Comparison of ENCODE assay signal across 20 cellular contexts in the genomic region with DNA sequence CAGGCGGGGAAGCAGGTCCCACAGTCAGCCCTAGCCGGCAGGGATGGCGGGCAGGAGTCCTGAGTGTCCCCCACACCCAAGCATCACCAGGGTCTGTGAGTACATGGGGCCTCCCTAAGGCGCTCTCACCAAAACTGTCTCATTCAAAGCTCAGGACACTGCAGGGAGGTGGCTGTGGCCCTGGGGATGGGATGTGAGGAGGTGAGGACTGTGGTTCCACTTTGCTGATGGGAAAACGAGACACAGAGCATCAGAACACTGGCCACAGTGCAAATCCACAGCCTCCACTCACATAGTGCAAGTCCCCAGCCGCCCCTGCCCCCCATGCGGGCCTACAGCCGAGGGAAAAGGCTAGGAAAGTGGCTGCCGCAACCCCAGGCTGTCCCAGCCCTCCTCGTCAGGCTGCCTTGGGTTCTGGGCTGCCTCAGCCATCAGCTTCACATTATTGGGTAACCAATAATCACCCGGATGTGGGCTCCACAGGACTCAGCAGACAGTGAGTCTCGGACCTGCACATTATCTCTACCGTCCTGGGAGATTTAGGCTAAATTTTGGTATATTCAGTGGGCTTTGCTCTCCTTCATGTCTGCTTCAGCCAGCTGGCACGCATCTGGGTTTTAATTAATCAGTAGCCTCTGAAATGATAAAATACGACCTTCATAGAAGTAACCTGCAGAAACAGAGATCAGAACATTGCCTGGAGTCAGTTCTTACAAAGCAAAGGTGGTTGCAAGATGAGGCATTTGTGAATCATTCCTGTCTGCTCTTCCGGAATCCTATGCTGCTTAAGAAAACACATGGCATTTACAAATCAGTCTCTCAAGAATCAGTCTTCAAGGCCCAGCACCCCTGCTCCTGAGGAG.
DNase-seq lines count a peak whose midpoint lies in the region; ATAC-seq and TF ChIP-seq lines count a peak whose summit lies in the region.
"Had no signal": no experiment of that assay in that cellular context is flagged by ENCODE, and none has a peak within 500 bp of the region (broad histone marks: within the 10 kb centered on the region; RNA-seq: fewer than 3 reads in every experiment).

No MANE protein-coding gene starts in this region.

- no peak for TF ChIP-seq POLR2A in uterus (IDR thresholded peaks at IDR 0.05)

- no peaks in the 10 kb centered on the region for H3K36me3 Mint-ChIP-seq in activated naive CD8-positive, alpha-beta T cell treated with anti-CD3 and anti-CD28 coated beads, Interleukin-2, amount 50 U/mL, for 24 hours (ENCODE audit: low read depth)
- no peaks in the 10 kb centered on the region for H3K36me3 Mint-ChIP-seq in activated naive CD8-positive, alpha-beta T cell treated with anti-CD3 and anti-CD28 coated beads for 36 hours

- no peak for TF ChIP-seq CTCF in RWPE2 (IDR thresholded peaks at IDR 0.05; ENCODE audit: poor library complexity, severe bottlenecking)
- TF ChIP-seq CTCF in upper lobe of right lung (IDR thresholded peaks at IDR 0.05): no peak
- TF ChIP-seq CTCF in uterus (IDR thresholded peaks at IDR 0.05): no peak

- intact Hi-C loops in upper lobe of right lung (cut with DNase I): no loop called here
- intact Hi-C loops in uterus (cut with DNase I; ENCODE audit: low total_unique reads): no loop called here

- H3K9me3 ChIP-seq in RWPE2 (ENCODE audit: severe bottlenecking): no peaks in the 10 kb centered on the region
- H3K9me3 ChIP-seq in upper lobe of right lung: no peaks in the 10 kb centered on the region
- H3K9me3 ChIP-seq in uterus: no peaks in the 10 kb centered on the region
- H3K9me3 ChIP-seq: A549, MG63 had no signal

- H3K27me3 Mint-ChIP-seq in activated naive CD8-positive, alpha-beta T cell treated with anti-CD3 and anti-CD28 coated beads, Interleukin-2, amount 50 U/mL, for 24 hours: no peaks in the 10 kb centered on the region
- peaks cover 17% of the 10 kb centered on the region for H3K27me3 Mint-ChIP-seq in activated naive CD8-positive, alpha-beta T cell treated with anti-CD3 and anti-CD28 coated beads for 36 hours

- H3K4me3 ChIP-seq in RWPE2 (ENCODE audit: severe bottlenecking) (no peak overlapping the region), upper lobe of right lung (no peak overlapping the region), uterus (no peak overlapping the region)
- H3K4me3 ChIP-seq: A549, MG63 had no signal

- H3K4me1 ChIP-seq in RWPE2 (ENCODE audit: insufficient read depth, poor library complexity, severe bottlenecking) (no peaks in the 10 kb centered on the region), upper lobe of right lung (no peaks in the 10 kb centered on the region), uterus (no peaks in the 10 kb centered on the region)
- H3K4me1 ChIP-seq: A549 had no signal

- H3K9me3 Mint-ChIP-seq in activated naive CD8-positive, alpha-beta T cell treated with anti-CD3 and anti-CD28 coated beads, Interleukin-2, amount 50 U/mL, for 24 hours: no peaks in the 10 kb centered on the region
- H3K9me3 Mint-ChIP-seq in activated naive CD8-positive, alpha-beta T cell treated with anti-CD3 and anti-CD28 coated beads for 36 hours: peaks cover 5% of the 10 kb centered on the region

- no peak overlapping the region for H3K4me3 Mint-ChIP-seq in activated naive CD8-positive, alpha-beta T cell treated with anti-CD3 and anti-CD28 coated beads, Interleukin-2, amount 50 U/mL, for 24 hours
- no peak overlapping the region for H3K4me3 Mint-ChIP-seq in activated naive CD8-positive, alpha-beta T cell treated with anti-CD3 and anti-CD28 coated beads for 36 hours

- ATAC-seq in activated naive CD8-positive, alpha-beta T cell treated with anti-CD3 and anti-CD28 coated beads, Interleukin-2, amount 50 U/mL, for 24 hours: peak; percentile 7
- ATAC-seq in RWPE2 (ENCODE audit: low read depth) (peak; percentile 73), upper lobe of right lung (peak; percentile 37)
- ATAC-seq: A549 had no signal

- DNase-seq in activated naive CD8-positive, alpha-beta T cell treated with anti-CD3 and anti-CD28 coated beads, Interleukin-2, amount 50 U/mL, for 24 hours: no peak
- DNase-seq in activated naive CD8-positive, alpha-beta T cell treated with anti-CD3 and anti-CD28 coated beads for 36 hours: no peak
- DNase-seq in RWPE2 (ENCODE audit: low spot score) (no peak), kidney tubule cell (ENCODE audit: low spot score) (peak; percentile 36), upper lobe of right lung (peak; percentile 56), DMS79 treated with DMSO at 0.1 percent for 48 hours (lab: John Stamatoyannopoulos, UW) (no peak), uterus (no peak), H4 (ENCODE audit: low spot score) (no peak)
- DNase-seq: COR-L47; DMS53; KG1; MG63; NCI-H1092 treated with DMSO at 0.1 percent for 48 hours; NCI-H1694 treated with DMSO at 0.1 percent for 48 hours; NCI-H345; NCI-H69; NK-92 treated with Interleukin-12 subunit alpha and Interleukin-12 subunit beta, amount 100 ng/mL, for 24 hours; SIG-M5 had no signal

- H3K4me1 Mint-ChIP-seq in activated naive CD8-positive, alpha-beta T cell treated with anti-CD3 and anti-CD28 coated beads, Interleukin-2, amount 50 U/mL, for 24 hours: no peaks in the 10 kb centered on the region
- no peaks in the 10 kb centered on the region for H3K4me1 Mint-ChIP-seq in activated naive CD8-positive, alpha-beta T cell treated with anti-CD3 and anti-CD28 coated beads for 36 hours

- H3K27ac ChIP-seq in RWPE2 (ENCODE audit: poor library complexity, severe bottlenecking): no peak overlapping the region
- H3K27ac ChIP-seq in upper lobe of right lung: no peak overlapping the region
- no peak overlapping the region for H3K27ac ChIP-seq in uterus
- H3K27ac ChIP-seq: A549, C4-2B had no signal

- H3K27ac Mint-ChIP-seq in activated naive CD8-positive, alpha-beta T cell treated with anti-CD3 and anti-CD28 coated beads, Interleukin-2, amount 50 U/mL, for 24 hours: no peak overlapping the region
- no peak overlapping the region for H3K27ac Mint-ChIP-seq in activated naive CD8-positive, alpha-beta T cell treated with anti-CD3 and anti-CD28 coated beads for 36 hours

- peaks cover 18% of the 10 kb centered on the region for H3K27me3 ChIP-seq in RWPE2 (ENCODE audit: insufficient read depth, poor library complexity, severe bottlenecking)
- no peaks in the 10 kb centered on the region for H3K27me3 ChIP-seq in upper lobe of right lung
- H3K27me3 ChIP-seq in uterus: no peaks in the 10 kb centered on the region

- H3K36me3 ChIP-seq in RWPE2 (ENCODE audit: low read depth): no peaks in the 10 kb centered on the region
- H3K36me3 ChIP-seq in upper lobe of right lung: no peaks in the 10 kb centered on the region
- no peaks in the 10 kb centered on the region for H3K36me3 ChIP-seq in uterus
- H3K36me3 ChIP-seq: MG63 had no signal

Comparison
In these comparisons a context has a peak if more than half of its experiments do, and no peak if none do; other contexts are left out.
1. ATAC-seq: peak in every context shown above with its lines; median percentile 73 in RWPE2; 37 in upper lobe of right lung; 7 in activated naive CD8-positive, alpha-beta T cell treated with anti-CD3 and anti-CD28 coated beads, Interleukin-2, amount 50 U/mL, for 24 hours.
2. DNase-seq: peak in kidney tubule cell (single experiment) and upper lobe of right lung (single experiment); none in activated naive CD8-positive, alpha-beta T cell treated with anti-CD3 and anti-CD28 coated beads, Interleukin-2, amount 50 U/mL, for 24 hours (single experiment), activated naive CD8-positive, alpha-beta T cell treated with anti-CD3 and anti-CD28 coated beads for 36 hours (single experiment), RWPE2 (single experiment), DMS79 treated with DMSO at 0.1 percent for 48 hours (single experiment), uterus (0 of 2) and H4 (single experiment).